Comparison of ENCODE assay signal across 15 cellular contexts in genomic region chr4:1365271-1366178, GRCh38. TPM values are rescaled to one million over a fixed set of nuclear protein-coding genes. Genes with fewer than 3 reads are reported as not detected.
DNase-seq lines count a peak whose midpoint lies in the region; ATAC-seq, FAIRE-seq and TF ChIP-seq lines count a peak whose summit lies in the region.
"Had no signal": no experiment of that assay in that cellular context is flagged by ENCODE, and none has a peak within 500 bp of the region (broad histone marks: within the 10 kb centered on the region; RNA-seq: fewer than 3 reads in every experiment).

No MANE protein-coding gene starts in this region.

- DNase-seq in COR-L47 (lab: John Stamatoyannopoulos, UW) (peak; percentile 83), IMR-90 (no peak), Peyer's patch (peak in 2 of 3 donors; percentile 63 to 75), left lung (peak; percentile 57 to 77), NOMO-1 (lab: John Stamatoyannopoulos, UW; ENCODE audit: unreplicated experiment in 2 of 2) (no peak), RCC 7860 (ENCODE audit: low spot score) (no peak), kidney tubule cell (ENCODE audit: low spot score) (no peak)
- DNase-seq: activated T-cell treated with anti-CD3 and anti-CD28 coated beads, Interleukin-2, amount 50 U/mL, for 1 hour; central memory CD4-positive, alpha-beta T cell; NCI-H446 treated with DMSO at 0.1 percent for 48 hours had no signal

- no peak overlapping the region for H3K4me3 ChIP-seq in IMR-90 (ENCODE audit: insufficient read depth, low read depth, low read length)
- H3K4me3 ChIP-seq in Peyer's patch, result no peak overlapping the region
- no peak overlapping the region for H3K4me3 ChIP-seq in left lung

- FAIRE-seq in RCC 7860 (lab: Jason Lieb, UNC), result no peak

- no peaks in the 10 kb centered on the region for H3K27me3 ChIP-seq in IMR-90 (ENCODE audit: control insufficient read depth, insufficient read depth, low read length)
- H3K27me3 ChIP-seq in Peyer's patch, result no peaks in the 10 kb centered on the region
- H3K27me3 ChIP-seq in left lung, result no peaks in the 10 kb centered on the region

- no TSS peak for BruUV-seq in IMR-90 (replicated peaks; lab: Mats Ljungman, UMichigan)

- 75% methylated on average over 8 of the region's 25 CpGs; no CpG with 5 or more reads in 1 of the 2 experiments for WGBS in IMR-90 (ENCODE audit: extremely low coverage in 2 of 2, insufficient read length in 1 of 2), 2 experiments

- TF ChIP-seq POLR2A in IMR-90 (IDR thresholded peaks at IDR 0.05; ENCODE audit: low read depth, low read length), result no peak
- TF ChIP-seq POLR2A in Peyer's patch (IDR thresholded peaks at IDR 0.05), result no peak

- H2BK20ac ChIP-seq in IMR-90 (ENCODE audit: low read depth, low read length), result no peak overlapping the region

- no peak overlapping the region for H3K4ac ChIP-seq in IMR-90 (ENCODE audit: low read depth, low read length)

- intact Hi-C loops in IMR-90 (cut with micrococcal nuclease), result loop anchor here (10.0 kb wide), 1 partner anchor 359 kb away; the partner anchor contains the start of genes TACC3 and TMEM129
- intact Hi-C loops in left lung (cut with DNase I), result loop anchor here in 1 of 2 donors (10.0 kb wide), 1 partner anchor 259 kb away; no protein-coding TSS in a partner anchor

- 0 out of 2 replicates have a peak, but pooled peaks cover 2% of the 10 kb centered on the region for H3K4me1 ChIP-seq in IMR-90 (ENCODE audit: control insufficient read depth, insufficient read depth, low read length)
- no peaks in the 10 kb centered on the region for H3K4me1 ChIP-seq in Peyer's patch
- peaks cover 0 to 5% of the 10 kb centered on the region in 2 donors for H3K4me1 ChIP-seq in left lung

- H4K8ac ChIP-seq in IMR-90 (ENCODE audit: low read depth in 2 of 2, low read length in 2 of 2), result no peak overlapping the region

- no peak overlapping the region for H2BK120ac ChIP-seq in IMR-90 (ENCODE audit: low read depth, low read length)

- no peak overlapping the region for H2BK5ac ChIP-seq in IMR-90 (ENCODE audit: low read depth, low read length, poor library complexity, severe bottlenecking)

- dilution Hi-C loops in IMR-90 (cut with HindIII; ENCODE audit: low sequenced_read_pairs, unreplicated experiment), result no loop called here

- H3K9me1 ChIP-seq in IMR-90 (ENCODE audit: insufficient read depth, low read length), result no peaks in the 10 kb centered on the region; the same call in 1 of the 2 replicates

- in situ Hi-C loops in IMR-90 (cut with MboI; ENCODE audit: low sequenced_read_pairs), result no loop called here

- H4K5ac ChIP-seq in IMR-90 (ENCODE audit: low read depth, low read length), result no peak overlapping the region

- no peak overlapping the region for H3K18ac ChIP-seq in IMR-90 (ENCODE audit: low read depth, low read length)

- no peak overlapping the region for H3K23ac ChIP-seq in IMR-90 (ENCODE audit: low read depth, low read length)

- no peak overlapping the region for H3K4me2 ChIP-seq in IMR-90 (ENCODE audit: low read depth, low read length)

- CTCF ChIA-PET in IMR-90 (lab: Yijun Ruan, JAX), result no interaction called here

- no peaks in the 10 kb centered on the region; a peak in 1 of 4 replicates for H3K79me1 ChIP-seq in IMR-90 (ENCODE audit: low read depth in 1 of 2, low read length in 2 of 2)

- no peak for TF ChIP-seq RAD21 in IMR-90 (IDR thresholded peaks at IDR 0.05; ENCODE audit: low read length)

- no peak overlapping the region for H2BK15ac ChIP-seq in IMR-90 (ENCODE audit: low read depth, low read length)

- no peak overlapping the region for H2AK9ac ChIP-seq in IMR-90 (replicated peaks; ENCODE audit: low read depth, low read length, poor library complexity)

- POLR2A ChIA-PET in IMR-90 (lab: Charles Lee; ENCODE audit: unreplicated experiment), result no interaction called here

- ATAC-seq in IMR-90 (ENCODE audit: low read depth) (no peak), left lung (peak; percentile 79), HG03521 (IDR thresholded peaks at IDR 0.05; ENCODE audit: unreplicated experiment) (no peak)
- ATAC-seq: T-helper 17 cell had no signal

- no peak overlapping the region for H2AK5ac ChIP-seq in IMR-90 (ENCODE audit: low read depth, low read length)

- H3K9ac ChIP-seq in IMR-90 (ENCODE audit: low read depth, low read length), result no peak overlapping the region

- TF ChIP-seq CTCF in IMR-90 (conservative IDR thresholded peaks at IDR 0.05; ENCODE audit: low read depth, low read length), result no peak
- peak in 1 of 6 experiments; percentile 10 for TF ChIP-seq CTCF in Peyer's patch (IDR thresholded peaks at IDR 0.05)
- TF ChIP-seq CTCF in left lung (IDR thresholded peaks at IDR 0.05), result no peak

- H4K20me1 ChIP-seq in IMR-90 (ENCODE audit: insufficient read depth, low read length), result no peaks in the 10 kb centered on the region

- H3K14ac ChIP-seq in IMR-90 (replicated peaks; ENCODE audit: low read depth, low read length), result no peak overlapping the region

- H3K27ac ChIP-seq in IMR-90 (ENCODE audit: insufficient read depth, low read length), result no peak overlapping the region
- H3K27ac ChIP-seq in Peyer's patch, result peak overlapping the region in 2 of 4 donors; percentile 13 to 46
- H3K27ac ChIP-seq in left lung, result no peak overlapping the region
- H3K27ac ChIP-seq: C4-2B had no signal

- no peaks in the 10 kb centered on the region for H3K9me3 ChIP-seq in IMR-90 (ENCODE audit: control insufficient read depth, insufficient read depth, low read length)
- H3K9me3 ChIP-seq in Peyer's patch, result no peaks in the 10 kb centered on the region
- no peaks in the 10 kb centered on the region for H3K9me3 ChIP-seq in left lung

- no peak overlapping the region for H4K91ac ChIP-seq in IMR-90 (ENCODE audit: insufficient read depth, low read depth, low read length)

- peak overlapping the region; percentile 30 for H2AFZ ChIP-seq in IMR-90 (replicated peaks; ENCODE audit: low read length, poor library complexity)

- H3K36me3 ChIP-seq in IMR-90 (ENCODE audit: control insufficient read depth, insufficient read depth, low read length) (peaks cover 11% of the 10 kb centered on the region), Peyer's patch (peaks cover 0 to 21% (median 0%) of the 10 kb centered on the region in 3 donors), left lung (peaks cover 0 to 45% of the 10 kb centered on the region in 2 donors)

- H3K56ac ChIP-seq in IMR-90 (ENCODE audit: extremely low read depth, insufficient read depth, low read length), result no peak overlapping the region

TF ChIP-seq in IMR-90, 13 proteins besides CTCF, POLR2A, EP300 and RAD21:
- TF ChIP-seq NFE2L2 (IDR thresholded peaks at IDR 0.05; ENCODE audit: low read depth, low read length) (no peak), USF2 (IDR thresholded peaks at IDR 0.05; ENCODE audit: low read depth, low read length) (no peak)

RNA-seq across cellular contexts. Expression of gene UVSSA, which starts 18.5 kb away (rescaled TPM):
- 1.4 TPM in 2 replicates for total RNA-seq in IMR-90 (2012; rRNA removed)
- 8.4 and 9.4 TPM in 2 replicates for polyA plus RNA-seq in IMR-90 (2012; rRNA removed)
- 5.7 and 5.9 TPM in 2 replicates for polyA plus RNA-seq in IMR-90 (2012; cell fraction: cytosol; rRNA removed)
- 63.0 and 126 TPM in 2 replicates for polyA plus RNA-seq in IMR-90 (2012; cell fraction: nucleus; rRNA removed; ENCODE audit: low replicate concordance)
- total RNA-seq in Peyer's patch, result 100 to 1,000 TPM in 1 of 4 donors, 10 to 100 TPM in 3; 42.2 to 118 (median 77.7) TPM
- 10 to 100 TPM; 33.0 to 36.6 TPM for total RNA-seq in left lung

RNA-seq across cellular contexts. Expression of gene NKX1-1, which starts 40.7 kb away (rescaled TPM):
- not detected in 2 replicates for total RNA-seq in IMR-90 (2012; rRNA removed)
- polyA plus RNA-seq in IMR-90 (2012; rRNA removed), result not detected in 2 replicates
- polyA plus RNA-seq in IMR-90 (2012; cell fraction: cytosol; rRNA removed), result not detected in 2 replicates
- polyA plus RNA-seq in IMR-90 (2012; cell fraction: nucleus; rRNA removed; ENCODE audit: low replicate concordance), result not detected in 2 replicates
- total RNA-seq in Peyer's patch, result not detected
- not detected for total RNA-seq in left lung
- total RNA-seq: fibroblast of villous mesenchyme, skeletal muscle tissue, T-helper 17 cell had no signal

Comparison
In these comparisons a context has a peak if more than half of its experiments do, and no peak if none do; other contexts are left out.
1. DNase-seq: peak in COR-L47 (single experiment), Peyer's patch (2 of 3) and left lung (2 of 2); none in IMR-90 (single experiment), NOMO-1 (0 of 2), RCC 7860 (single experiment) and kidney tubule cell (single experiment).
2. RNA of gene UVSSA, which starts 18.5 kb away (total RNA-seq): 42.2 to 118 TPM in Peyer's patch and 33.0 to 36.6 TPM in left lung; 1.4 TPM in IMR-90; every median in the first group is over 10 times any median in the second.